16 cellular contexts compared by ENCODE assay signal in genomic region chr17:14513835-14514234, GRCh38.
DNase-seq lines count a peak whose midpoint lies in the region; ATAC-seq and TF ChIP-seq lines count a peak whose summit lies in the region.
"Had no signal": no experiment of that assay in that cellular context is flagged by ENCODE, and none has a peak within 500 bp of the region (broad histone marks: within the 10 kb centered on the region; RNA-seq: fewer than 3 reads in every experiment).

No MANE protein-coding gene starts in this region.

- H3K36me3 ChIP-seq in NT2/D1 (ENCODE audit: insufficient read depth, insufficient read length, low read length): no peaks in the 10 kb centered on the region
- no peaks in the 10 kb centered on the region for H3K36me3 ChIP-seq in mesendoderm (ENCODE audit: control insufficient read depth, insufficient read depth, low read length)
- no peaks in the 10 kb centered on the region for H3K36me3 ChIP-seq in gastrocnemius medialis

- H3K79me2 ChIP-seq in mesendoderm (ENCODE audit: control insufficient read depth, insufficient read depth, low read length): no peaks in the 10 kb centered on the region

- H3K4me3 Mint-ChIP-seq in activated CD8-positive, alpha-beta T cell treated with anti-CD3 and anti-CD28 coated beads, Interleukin-2, amount 10 ng/mL, durations not matched to agents 7 days and 5 days: no peak overlapping the region
- no peak overlapping the region for H3K4me3 Mint-ChIP-seq in mesothelial cell of epicardium
- H3K4me3 Mint-ChIP-seq: CD14-positive monocyte; CD8-positive, alpha-beta T cell had no signal

- no peak for TF ChIP-seq CTCF in mesothelial cell of epicardium (IDR thresholded peaks at IDR 0.05; ENCODE audit: unreplicated experiment)
- TF ChIP-seq CTCF in gastrocnemius medialis (IDR thresholded peaks at IDR 0.05 in 4 of 5, conservative IDR thresholded peaks at IDR 0.05 in 1 of 5): no peak

- no peaks in the 10 kb centered on the region for H3K36me3 Mint-ChIP-seq in activated CD8-positive, alpha-beta T cell treated with anti-CD3 and anti-CD28 coated beads, Interleukin-2, amount 10 ng/mL, durations not matched to agents 7 days and 5 days (ENCODE audit: low read depth)
- no peaks in the 10 kb centered on the region for H3K36me3 Mint-ChIP-seq in mesothelial cell of epicardium
- H3K36me3 Mint-ChIP-seq: CD14-positive monocyte; CD8-positive, alpha-beta T cell had no signal

- ATAC-seq in activated CD8-positive, alpha-beta T cell treated with anti-CD3 and anti-CD28 coated beads, Interleukin-2, amount 10 ng/mL, durations not matched to agents 7 days and 5 days: no peak
- no peak for ATAC-seq in gastrocnemius medialis
- ATAC-seq: CD8-positive, alpha-beta T cell; HepG2 had no signal

- H3K9me3 Mint-ChIP-seq in activated CD8-positive, alpha-beta T cell treated with anti-CD3 and anti-CD28 coated beads, Interleukin-2, amount 10 ng/mL, durations not matched to agents 7 days and 5 days (ENCODE audit: insufficient read depth): no peaks in the 10 kb centered on the region
- H3K9me3 Mint-ChIP-seq in mesothelial cell of epicardium: peaks cover 9% of the 10 kb centered on the region

- H3K4me2 ChIP-seq in mesendoderm (ENCODE audit: low read length): no peak overlapping the region

- no peak overlapping the region for H3K18ac ChIP-seq in mesendoderm (ENCODE audit: low read length)

- intact Hi-C loops in gastrocnemius medialis (cut with DNase I; ENCODE audit: low total_unique reads): no loop called here

- CTCF ChIA-PET in activated CD8-positive, alpha-beta T cell treated with anti-CD3 and anti-CD28 coated beads, Interleukin-2, amount 10 ng/mL, durations not matched to agents 7 days and 5 days (lab: Charles Lee): no interaction called here

- H3K27ac ChIP-seq in mesendoderm (ENCODE audit: low read depth, low read length): no peak overlapping the region
- no peak overlapping the region for H3K27ac ChIP-seq in gastrocnemius medialis
- H3K27ac ChIP-seq: 22Rv1 had no signal

- no peaks in the 10 kb centered on the region for H3K4me1 ChIP-seq in NT2/D1 (ENCODE audit: insufficient read depth, insufficient read length)
- no peaks in the 10 kb centered on the region for H3K4me1 ChIP-seq in mesendoderm (ENCODE audit: control insufficient read depth, low read depth, low read length)
- H3K4me1 ChIP-seq in gastrocnemius medialis: no peaks in the 10 kb centered on the region

- in situ Hi-C loops in gastrocnemius medialis (cut with MboI; ENCODE audit: low sequenced_read_pairs in 4 of 4): no loop called here

- no peak overlapping the region for H3K4ac ChIP-seq in mesendoderm (ENCODE audit: low read depth, low read length)

- no peak for TF ChIP-seq POLR2A in gastrocnemius medialis (IDR thresholded peaks at IDR 0.05)

- no peaks in the 10 kb centered on the region for H3K79me1 ChIP-seq in mesendoderm (ENCODE audit: low read length)

- H3K4me3 ChIP-seq in NT2/D1 (ENCODE audit: insufficient read length, low read depth) (no peak overlapping the region), mesendoderm (ENCODE audit: low read length) (no peak overlapping the region), gastrocnemius medialis (no peak overlapping the region)

- no peak overlapping the region for H3K27ac Mint-ChIP-seq in activated CD8-positive, alpha-beta T cell treated with anti-CD3 and anti-CD28 coated beads, Interleukin-2, amount 10 ng/mL, durations not matched to agents 7 days and 5 days
- no peak overlapping the region for H3K27ac Mint-ChIP-seq in mesothelial cell of epicardium
- H3K27ac Mint-ChIP-seq: CD14-positive monocyte; CD8-positive, alpha-beta T cell had no signal

- POLR2A ChIA-PET in activated CD8-positive, alpha-beta T cell treated with anti-CD3 and anti-CD28 coated beads, Interleukin-2, amount 10 ng/mL, durations not matched to agents 7 days and 5 days (lab: Charles Lee): no interaction called here

- WGBS in mesendoderm (ENCODE audit: extremely low coverage, insufficient coverage, low lambda C conversion rate): no CpG with 5 or more reads among the region's 3 CpGs

- no peak overlapping the region for H2BK120ac ChIP-seq in mesendoderm (ENCODE audit: low read depth, low read length)

- H3K23ac ChIP-seq in mesendoderm (ENCODE audit: low read length): no peak overlapping the region

- no peak overlapping the region for H4K8ac ChIP-seq in mesendoderm (ENCODE audit: low read depth, low read length)

- no peaks in the 10 kb centered on the region for H3K4me1 Mint-ChIP-seq in activated CD8-positive, alpha-beta T cell treated with anti-CD3 and anti-CD28 coated beads, Interleukin-2, amount 10 ng/mL, durations not matched to agents 7 days and 5 days (ENCODE audit: low read depth)
- no peaks in the 10 kb centered on the region for H3K4me1 Mint-ChIP-seq in mesothelial cell of epicardium
- H3K4me1 Mint-ChIP-seq: CD14-positive monocyte had no signal

- no peak overlapping the region for H2BK15ac ChIP-seq in mesendoderm (replicated peaks; ENCODE audit: low read depth)

- H3K27me3 Mint-ChIP-seq in activated CD8-positive, alpha-beta T cell treated with anti-CD3 and anti-CD28 coated beads, Interleukin-2, amount 10 ng/mL, durations not matched to agents 7 days and 5 days (ENCODE audit: low read depth): no peaks in the 10 kb centered on the region
- H3K27me3 Mint-ChIP-seq in mesothelial cell of epicardium (ENCODE audit: low read depth): no peaks in the 10 kb centered on the region

- H3K56ac ChIP-seq in mesendoderm (ENCODE audit: low read length): no peak overlapping the region

- no peak overlapping the region for H3K9ac ChIP-seq in NT2/D1 (ENCODE audit: insufficient read length, low read depth)
- H3K9ac ChIP-seq in mesendoderm (ENCODE audit: low read length): no peak overlapping the region

- H2AK5ac ChIP-seq in mesendoderm (ENCODE audit: low read length): no peak overlapping the region

- H3K9me3 ChIP-seq in NT2/D1 (ENCODE audit: insufficient read depth, low read length): no peaks in the 10 kb centered on the region
- no peaks in the 10 kb centered on the region for H3K9me3 ChIP-seq in gastrocnemius medialis

- no peak overlapping the region for H4K5ac ChIP-seq in mesendoderm (ENCODE audit: low read length)

- DNase-seq in ELF-1 (ENCODE audit: low read depth, low spot score) (peak; percentile 47), NT2/D1 (ENCODE audit: low read depth, low spot score) (peak; percentile 56), iPS DF 19.7 (ENCODE audit: low read depth, low spot score) (peak; percentile 52), mesendoderm (peak; percentile 28), mesothelial cell of epicardium (ENCODE audit: low spot score in 2 of 2, unreplicated experiment in 2 of 2) (no peak), gastrocnemius medialis (no peak)
- no peak for DNase-seq in activated CD8-positive, alpha-beta T cell treated with anti-CD3 and anti-CD28 coated beads, Interleukin-2, amount 10 ng/mL, durations not matched to agents 7 days and 5 days
- DNase-seq: CD8-positive, alpha-beta T cell; COR-L47; DMS153; DMS79 treated with DMSO at 0.1 percent for 48 hours; EL; GDM1 had no signal

- H2BK5ac ChIP-seq in mesendoderm (ENCODE audit: low read length): no peak overlapping the region

- H3K27me3 ChIP-seq in NT2/D1 (ENCODE audit: insufficient read depth, insufficient read length): no peaks in the 10 kb centered on the region
- no peaks in the 10 kb centered on the region for H3K27me3 ChIP-seq in mesendoderm (ENCODE audit: insufficient read depth, low read length, poor library complexity)
- no peaks in the 10 kb centered on the region for H3K27me3 ChIP-seq in gastrocnemius medialis

Comparison
In these comparisons a context has a peak if more than half of its experiments do, and no peak if none do; other contexts are left out.
1. DNase-seq: peak in ELF-1 (single experiment), NT2/D1 (single experiment), iPS DF 19.7 (single experiment) and mesendoderm (single experiment); none in activated CD8-positive, alpha-beta T cell treated with anti-CD3 and anti-CD28 coated beads, Interleukin-2, amount 10 ng/mL, durations not matched to agents 7 days and 5 days (single experiment), mesothelial cell of epicardium (0 of 2) and gastrocnemius medialis (0 of 2).